ENCODE assay signal across 9 cellular contexts in genomic region chr3:51710631-51711351, GRCh38. TPM values are rescaled to one million over a fixed set of nuclear protein-coding genes. Genes with fewer than 3 reads are reported as not detected.
DNase-seq lines count a peak whose midpoint lies in the region; ATAC-seq, FAIRE-seq and TF ChIP-seq lines count a peak whose summit lies in the region.
"Had no signal": no experiment of that assay in that cellular context is flagged by ENCODE, and none has a peak within 500 bp of the region (broad histone marks: within the 10 kb centered on the region; RNA-seq: fewer than 3 reads in every experiment).

No MANE protein-coding gene starts in this region.

- H3K27ac Mint-ChIP-seq in H9: peak overlapping the region in 1 of 3 experiments; percentile 94; a peak in 1 of 7 replicates
- H3K27ac Mint-ChIP-seq in activated CD8-positive, alpha-beta memory T cell treated with anti-CD3 and anti-CD28 coated beads, Interleukin-2, amount 10 ng/mL, durations not matched to agents 7 days and 5 days: no peak overlapping the region

- CTCF ChIA-PET in activated CD8-positive, alpha-beta memory T cell treated with anti-CD3 and anti-CD28 coated beads, Interleukin-2, amount 10 ng/mL, durations not matched to agents 7 days and 5 days (lab: Charles Lee): interaction anchor here (0.8 kb wide), 1 partner anchor 9 kb away, joined by 3 read pairs; no protein-coding TSS in a partner anchor

- FAIRE-seq in keratinocyte (lab: Jason Lieb, UNC): no peak

- no peak overlapping the region for H3K9ac ChIP-seq in H9 (ENCODE audit: extremely low read depth, insufficient read length, low read length)
- no peak overlapping the region for H3K9ac ChIP-seq in keratinocyte (ENCODE audit: control insufficient read depth, extremely low read depth, insufficient read depth, low read length)

- H2BK120ac ChIP-seq in H9 (ENCODE audit: low read depth, low read length, poor library complexity, severe bottlenecking): no peak overlapping the region

- no peaks in the 10 kb centered on the region for H3K36me3 ChIP-seq in keratinocyte (ENCODE audit: control insufficient read depth in 2 of 2, extremely low read depth in 1 of 2, insufficient read depth in 2 of 2, low read length in 2 of 2)
- no peaks in the 10 kb centered on the region for H3K36me3 ChIP-seq in testis (ENCODE audit: low read depth, missing control alignments)
- H3K36me3 ChIP-seq: thyroid gland had no signal

- H3K9me3 ChIP-seq in H9 (ENCODE audit: control insufficient read depth, low read depth, low read length) (no peaks in the 10 kb centered on the region), keratinocyte (ENCODE audit: control insufficient read depth, low read depth, low read length) (no peaks in the 10 kb centered on the region), testis (no peaks in the 10 kb centered on the region)
- H3K9me3 ChIP-seq: thyroid gland had no signal

- no peaks in the 10 kb centered on the region; a peak in 1 of 5 replicates for H3K9me3 Mint-ChIP-seq in H9
- no peaks in the 10 kb centered on the region for H3K9me3 Mint-ChIP-seq in activated CD8-positive, alpha-beta memory T cell treated with anti-CD3 and anti-CD28 coated beads, Interleukin-2, amount 10 ng/mL, durations not matched to agents 7 days and 5 days (ENCODE audit: low read depth)

- H3K79me2 ChIP-seq in H9 (ENCODE audit: insufficient read depth, low read length) (no peaks in the 10 kb centered on the region), keratinocyte (ENCODE audit: control insufficient read depth, insufficient read depth, low read length) (no peaks in the 10 kb centered on the region)

- DNase-seq in D341Med (ENCODE audit: low spot score) (peak; percentile 86), H9 (peak; percentile 74), keratinocyte (ENCODE audit: low read depth, low spot score) (no peak), pons (ENCODE audit: low spot score) (no peak), DMS79 (lab: John Stamatoyannopoulos, UW) (no peak), testis (no peak)
- peak; percentile 30 for DNase-seq in activated CD8-positive, alpha-beta memory T cell treated with anti-CD3 and anti-CD28 coated beads, Interleukin-2, amount 10 ng/mL, durations not matched to agents 7 days and 5 days
- DNase-seq: thyroid gland had no signal

- no peak overlapping the region for H4K5ac ChIP-seq in H9 (ENCODE audit: insufficient read length, low read depth, low read length)

- H2AFZ ChIP-seq in H9 (ENCODE audit: low read length) (no peak overlapping the region), keratinocyte (ENCODE audit: control insufficient read depth, low read length) (no peak overlapping the region)

- H3T11ph ChIP-seq in H9 (ENCODE audit: low read length): no peak overlapping the region

- H3K36me3 Mint-ChIP-seq in H9 (ENCODE audit: insufficient read depth in 1 of 3, low read depth in 3 of 3): peaks cover 0 to 6% (median 4%) of the 10 kb centered on the region in 3 experiments; a peak in 3 of 7 replicates
- peaks cover 1% of the 10 kb centered on the region for H3K36me3 Mint-ChIP-seq in activated CD8-positive, alpha-beta memory T cell treated with anti-CD3 and anti-CD28 coated beads, Interleukin-2, amount 10 ng/mL, durations not matched to agents 7 days and 5 days

- H3K4me3 ChIP-seq in keratinocyte (ENCODE audit: control insufficient read depth in 2 of 3, extremely low read depth in 1 of 3, insufficient read depth in 2 of 3, low read depth in 1 of 3, low read length in 3 of 3): no peak overlapping the region
- no peak overlapping the region for H3K4me3 ChIP-seq in testis
- H3K4me3 ChIP-seq: thyroid gland had no signal

- peaks cover 35% of the 10 kb centered on the region for H3K27me3 Mint-ChIP-seq in H9 (ENCODE audit: low read depth)
- H3K27me3 Mint-ChIP-seq in activated CD8-positive, alpha-beta memory T cell treated with anti-CD3 and anti-CD28 coated beads, Interleukin-2, amount 10 ng/mL, durations not matched to agents 7 days and 5 days: peaks cover 8% of the 10 kb centered on the region

- H3K23ac ChIP-seq in H9 (ENCODE audit: insufficient read length, low read depth, low read length): no peak overlapping the region

- H2AK5ac ChIP-seq in H9 (ENCODE audit: insufficient read length, low read length): no peak overlapping the region

- dilution Hi-C loops in keratinocyte (cut with MboI; ENCODE audit: extremely low pct_ligation_motif_present, low sequenced_read_pairs): no loop called here

- H3K56ac ChIP-seq in H9 (ENCODE audit: insufficient read length, low read depth, low read length): no peak overlapping the region

- TF ChIP-seq CTCF in H9 (conservative IDR thresholded peaks at IDR 0.05) (peak; percentile 66), keratinocyte (optimal IDR thresholded peaks at IDR 0.05 in 1 of 3, IDR thresholded peaks at IDR 0.05 in 1 of 3, conservative IDR thresholded peaks at IDR 0.05 in 1 of 3; ENCODE audit: extremely low read depth in 1 of 3, insufficient read depth in 2 of 3, low read length in 3 of 3) (peak in 2 of 3 experiments; percentile 44 to 53), testis (IDR thresholded peaks at IDR 0.05) (no peak)

- peaks cover 8 to 18% of the 10 kb centered on the region in 2 experiments for H3K4me1 Mint-ChIP-seq in H9
- H3K4me1 Mint-ChIP-seq in activated CD8-positive, alpha-beta memory T cell treated with anti-CD3 and anti-CD28 coated beads, Interleukin-2, amount 10 ng/mL, durations not matched to agents 7 days and 5 days: peaks cover 9% of the 10 kb centered on the region

- no peak overlapping the region for H3K14ac ChIP-seq in H9 (ENCODE audit: insufficient read depth, low read length)

- peaks cover 7% of the 10 kb centered on the region for H3K23me2 ChIP-seq in H9 (ENCODE audit: insufficient read length, low read depth, low read length, poor library complexity, severe bottlenecking)

- H3K27me3 ChIP-seq in H9 (ENCODE audit: insufficient read depth, low read length): peaks cover 17% of the 10 kb centered on the region; the same call in 1 of the 2 replicates
- H3K27me3 ChIP-seq in keratinocyte (ENCODE audit: control insufficient read depth, extremely low read depth, insufficient read depth, low read length): peaks cover 20% of the 10 kb centered on the region
- no peaks in the 10 kb centered on the region for H3K27me3 ChIP-seq in testis
- H3K27me3 ChIP-seq: thyroid gland had no signal

- no peaks in the 10 kb centered on the region for H4K20me1 ChIP-seq in H9 (ENCODE audit: control insufficient read depth, insufficient read depth, insufficient read length)
- peaks cover 3% of the 10 kb centered on the region for H4K20me1 ChIP-seq in keratinocyte (ENCODE audit: control insufficient read depth, extremely low read depth, insufficient read depth, low read length)

- no CpG with 5 or more reads among the region's 10 CpGs for WGBS in H9 (ENCODE audit: extremely low coverage, insufficient read length, low lambda C conversion rate)
- WGBS in testis, 2 donors: 79 to 90% methylated on average over 9 to 10 of the region's 10 CpGs

- no peak overlapping the region for H4K91ac ChIP-seq in H9 (ENCODE audit: insufficient read length, low read depth, low read length)

- H3K9me1 ChIP-seq in keratinocyte (ENCODE audit: control insufficient read depth, extremely low read depth, insufficient read depth, low read length): peaks cover 2% of the 10 kb centered on the region

- H2BK5ac ChIP-seq in H9 (ENCODE audit: insufficient read length, low read length): no peak overlapping the region

- H3K4me1 ChIP-seq in H9 (ENCODE audit: insufficient read depth, low read length) (no peaks in the 10 kb centered on the region), keratinocyte (ENCODE audit: control insufficient read depth, extremely low read depth, insufficient read depth, low read length) (peaks cover 4% of the 10 kb centered on the region), testis (peaks cover 6% of the 10 kb centered on the region)

- H3K18ac ChIP-seq in H9 (ENCODE audit: insufficient read length, low read depth, low read length): no peak overlapping the region

- H3K27ac ChIP-seq in H9 (ENCODE audit: insufficient read length, low read depth, low read length) (no peak overlapping the region), keratinocyte (ENCODE audit: control insufficient read depth, insufficient read depth, low read length) (no peak overlapping the region), testis (no peak overlapping the region)
- H3K27ac ChIP-seq: thyroid gland had no signal

- ATAC-seq in activated CD8-positive, alpha-beta memory T cell treated with anti-CD3 and anti-CD28 coated beads, Interleukin-2, amount 10 ng/mL, durations not matched to agents 7 days and 5 days: no peak
- no peak for ATAC-seq in esophagus mucosa

- no peak overlapping the region for H3K4me2 ChIP-seq in H9 (ENCODE audit: insufficient read depth, insufficient read length, low read length)
- no peak overlapping the region for H3K4me2 ChIP-seq in keratinocyte (ENCODE audit: control insufficient read depth, extremely low read depth, insufficient read depth, low read depth, low read length)

- H4K8ac ChIP-seq in H9 (replicated peaks; ENCODE audit: insufficient read length, low read depth, low read length): no peak overlapping the region

- intact Hi-C loops in testis (cut with DNase I; ENCODE audit: low total_unique reads): no loop called here

- no peak overlapping the region for H2BK20ac ChIP-seq in H9 (ENCODE audit: low read depth, low read length, poor library complexity, severe bottlenecking)

- TF ChIP-seq POLR2A in testis (IDR thresholded peaks at IDR 0.05): no peak

- H3K4ac ChIP-seq in H9 (ENCODE audit: low read depth, low read length): no peak overlapping the region

- no peak overlapping the region for H2BK12ac ChIP-seq in H9 (ENCODE audit: insufficient read length, low read depth, low read length)

- no peaks in the 10 kb centered on the region for H3K79me1 ChIP-seq in H9 (ENCODE audit: insufficient read depth, low read depth, low read length, poor library complexity, severe bottlenecking)

- no peak overlapping the region for H3K4me3 Mint-ChIP-seq in H9
- H3K4me3 Mint-ChIP-seq in activated CD8-positive, alpha-beta memory T cell treated with anti-CD3 and anti-CD28 coated beads, Interleukin-2, amount 10 ng/mL, durations not matched to agents 7 days and 5 days: no peak overlapping the region

- no peak overlapping the region for H2BK15ac ChIP-seq in H9 (ENCODE audit: low read depth, low read length)

RNA-seq across cellular contexts. Expression of gene GRM2, which starts 3.9 kb away (rescaled TPM):
- total RNA-seq in H9 (2021) (1.5 and 1.9 TPM in 2 replicates), esophagus mucosa (0.08 TPM), testis (10 to 100 TPM; 16.9 to 34.7 TPM)
- total RNA-seq in activated CD8-positive, alpha-beta memory T cell treated with anti-CD3 and anti-CD28 coated beads, Interleukin-2, amount 10 ng/mL, durations not matched to agents 7 days and 5 days: under 1 TPM; 0.52 to 0.55 TPM
- polyA plus RNA-seq in keratinocyte (0.03 to 0.07 TPM (median 0.04 TPM) in 3 replicates), testis (ENCODE audit: insufficient read depth, low read depth, low replicate concordance) (10.7 TPM)
- 0.14 TPM for polyA plus RNA-seq in keratinocyte (2011; ENCODE audit: low read depth)
- polyA plus RNA-seq in keratinocyte (2011; cell fraction: cytosol; rRNA removed): 0.06 TPM in 1 of 2 replicates, not detected in the other
- polyA plus RNA-seq in keratinocyte (2011; cell fraction: nucleus; rRNA removed): 0.14 and 0.31 TPM in 2 replicates
- polyA plus RNA-seq in keratinocyte (2012; ENCODE audit: low replicate concordance): 0.06 and 0.24 TPM in 2 replicates
- polyA minus RNA-seq in keratinocyte: 0.03 to 0.23 TPM in 2 of 3 replicates, not detected in the other
- polyA minus RNA-seq in keratinocyte (2011; cell fraction: cytosol; rRNA and poly(A)+ RNA removed): not detected
- 0.11 and 0.62 TPM in 2 replicates for polyA minus RNA-seq in keratinocyte (2011; cell fraction: nucleus; rRNA and poly(A)+ RNA removed)

RNA-seq across cellular contexts. Expression of gene TEX264, which starts 39.7 kb away (rescaled TPM):
- total RNA-seq in H9 (2021) (15.0 and 17.3 TPM in 2 replicates), esophagus mucosa (32.8 TPM), testis (100 to 1,000 TPM; 241 to 251 TPM)
- total RNA-seq in activated CD8-positive, alpha-beta memory T cell treated with anti-CD3 and anti-CD28 coated beads, Interleukin-2, amount 10 ng/mL, durations not matched to agents 7 days and 5 days: 10 to 100 TPM; 58.8 to 66.5 TPM
- polyA plus RNA-seq in keratinocyte (35.8 to 52.3 TPM (median 49.7 TPM) in 3 replicates), testis (ENCODE audit: insufficient read depth, low read depth, low replicate concordance) (252 TPM)
- polyA plus RNA-seq in keratinocyte (2011; ENCODE audit: low read depth): 11.5 TPM
- polyA plus RNA-seq in keratinocyte (2011; cell fraction: cytosol; rRNA removed): 33.1 and 48.3 TPM in 2 replicates
- 52.0 and 59.8 TPM in 2 replicates for polyA plus RNA-seq in keratinocyte (2011; cell fraction: nucleus; rRNA removed)
- polyA plus RNA-seq in keratinocyte (2012; ENCODE audit: low replicate concordance): 37.7 and 40.4 TPM in 2 replicates
- 41.1 to 71.2 TPM (median 63.0 TPM) in 3 replicates for polyA minus RNA-seq in keratinocyte
- 47.2 TPM for polyA minus RNA-seq in keratinocyte (2011; cell fraction: cytosol; rRNA and poly(A)+ RNA removed)
- 26.6 and 31.4 TPM in 2 replicates for polyA minus RNA-seq in keratinocyte (2011; cell fraction: nucleus; rRNA and poly(A)+ RNA removed)

Comparison
In these comparisons a context has a peak if more than half of its experiments do, and no peak if none do; other contexts are left out.
1. DNase-seq: peak in D341Med (single experiment), H9 (single experiment) and activated CD8-positive, alpha-beta memory T cell treated with anti-CD3 and anti-CD28 coated beads, Interleukin-2, amount 10 ng/mL, durations not matched to agents 7 days and 5 days (single experiment); none in keratinocyte (single experiment), pons (single experiment), DMS79 (single experiment) and testis (single experiment).
2. CTCF ChIP-seq: peak in H9 (single experiment) and keratinocyte (2 of 3); none in testis (0 of 3).